9 cellular contexts compared by ENCODE assay signal in the genomic region with DNA sequence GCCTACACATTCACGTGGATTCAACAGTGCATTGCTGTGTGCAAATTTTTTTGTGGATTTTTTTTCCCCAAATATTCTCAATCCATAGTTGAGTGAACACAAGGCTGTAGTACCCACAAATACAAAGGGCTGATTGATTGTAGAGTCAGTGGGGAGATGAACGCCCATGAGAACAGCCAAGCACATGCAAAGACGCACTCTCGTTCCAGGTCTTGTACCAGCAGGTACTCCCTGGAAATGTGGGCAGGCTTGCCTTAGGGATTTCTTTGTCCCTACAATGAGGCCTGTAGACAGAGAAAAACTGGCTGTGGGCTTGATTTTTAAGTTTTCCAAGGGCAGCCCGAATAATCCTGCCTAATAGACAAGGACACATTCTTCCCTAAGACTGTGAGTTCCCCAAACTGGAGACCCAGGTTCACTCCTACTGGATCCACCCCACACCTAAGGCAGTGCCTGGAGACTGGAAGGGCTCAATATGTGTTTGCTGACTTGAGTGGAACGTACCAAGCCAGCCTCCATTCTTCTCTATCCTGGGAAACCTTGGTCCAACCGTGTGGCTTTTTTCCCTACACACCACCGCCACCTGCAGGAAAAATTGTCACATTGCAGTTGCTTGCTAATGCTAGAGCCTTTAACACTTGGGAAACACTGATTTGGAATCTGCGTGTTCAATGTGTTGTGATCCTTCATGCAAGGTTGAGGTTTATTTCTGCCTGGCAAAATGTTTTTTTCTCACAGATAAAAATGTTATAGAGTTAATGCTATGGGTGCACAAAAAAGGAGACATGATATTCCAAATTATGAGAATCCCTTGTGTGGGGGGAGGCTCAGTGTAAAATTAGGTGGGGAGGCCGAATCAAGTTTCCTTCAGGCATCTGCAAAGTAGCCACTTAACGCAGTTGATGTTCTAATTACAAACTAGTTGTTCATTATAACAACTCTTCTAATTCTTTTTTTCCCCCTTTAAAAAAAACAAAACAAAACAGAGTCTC. TPM values are rescaled to one million over a fixed set of nuclear protein-coding genes. Genes with fewer than 3 reads are reported as not detected.
DNase-seq lines count a peak whose midpoint lies in the region; ATAC-seq and TF ChIP-seq lines count a peak whose summit lies in the region.
"Had no signal": no experiment of that assay in that cellular context is flagged by ENCODE, and none has a peak within 500 bp of the region (broad histone marks: within the 10 kb centered on the region; RNA-seq: fewer than 3 reads in every experiment).

No MANE protein-coding gene starts in this region.

- H3K27ac ChIP-seq in coronary artery (no peak overlapping the region), liver (ENCODE audit: low read depth in 1 of 2, low read length in 2 of 2) (no peak overlapping the region), upper lobe of left lung (no peak overlapping the region)

- 48% methylated on average over 11 of the region's 11 CpGs for WGBS in liver
- WGBS in upper lobe of left lung, 2 donors, result 51 to 52% methylated on average over 11 of the region's 11 CpGs

- DNase-seq in AG09309 (ENCODE audit: low read depth) (no peak), LNCaP clone FGC (ENCODE audit: low read depth) (peak; percentile 30), OCI-M1 (lab: John Stamatoyannopoulos, UW) (peak; percentile 49), coronary artery (ENCODE audit: low spot score) (no peak), upper lobe of left lung (peak in 1 of 2 donors; percentile 49)

- TF ChIP-seq POLR2A in upper lobe of left lung (IDR thresholded peaks at IDR 0.05), result no peak

- peak; percentile 89 to 93 for TF ChIP-seq RAD21 in liver (IDR thresholded peaks at IDR 0.05)

- H3K4me1 ChIP-seq in liver (ENCODE audit: control insufficient read depth in 4 of 4, insufficient read depth in 4 of 4, low read length in 3 of 4) (no peaks in the 10 kb centered on the region), upper lobe of left lung (no peaks in the 10 kb centered on the region)

- H3K4me3 ChIP-seq in AG09309 (ENCODE audit: control insufficient read depth, low read depth, low read length), result no peak overlapping the region
- H3K4me3 ChIP-seq in LNCaP clone FGC (ENCODE audit: low read depth, low read length), result no peak overlapping the region
- H3K4me3 ChIP-seq in coronary artery, result no peak overlapping the region
- H3K4me3 ChIP-seq in liver (ENCODE audit: low read depth in 1 of 3, low read length in 3 of 3), result no peak overlapping the region
- H3K4me3 ChIP-seq in upper lobe of left lung, result no peak overlapping the region

- TF ChIP-seq CTCF in AG09309 (IDR thresholded peaks at IDR 0.05; ENCODE audit: control insufficient read depth, insufficient read depth, low read depth, low read length, missing control alignments) (peak; percentile 86), GM12874 (IDR thresholded peaks at IDR 0.05; ENCODE audit: insufficient read depth, low read depth, low read length) (peak; percentile 78), LNCaP clone FGC (IDR thresholded peaks at IDR 0.05; ENCODE audit: control insufficient read depth, extremely low read depth, insufficient read depth) (peak; percentile 96), coronary artery (IDR thresholded peaks at IDR 0.05) (peak; percentile 57), liver (IDR thresholded peaks at IDR 0.05; ENCODE audit: low read depth, low read length, missing input control) (peak; percentile 86), upper lobe of left lung (IDR thresholded peaks at IDR 0.05) (peak; percentile 64 to 92 (median 80))

- H3K9me3 ChIP-seq in liver (ENCODE audit: control insufficient read depth in 4 of 4, low read length in 3 of 4) (no peaks in the 10 kb centered on the region), upper lobe of left lung (no peaks in the 10 kb centered on the region)

- H3K36me3 ChIP-seq in liver (ENCODE audit: control insufficient read depth in 4 of 4, insufficient read depth in 3 of 4, low read depth in 1 of 4, low read length in 3 of 4) (no peaks in the 10 kb centered on the region), upper lobe of left lung (no peaks in the 10 kb centered on the region)

- TF ChIP-seq EP300 in upper lobe of left lung (IDR thresholded peaks at IDR 0.05), result no peak

- H3K9ac ChIP-seq in liver (ENCODE audit: low read depth in 1 of 2, low read length in 2 of 2), result no peak overlapping the region

- ATAC-seq in upper lobe of left lung (ENCODE audit: low FRiP score in 2 of 2), result peak in 1 of 2 donors; percentile 88
- no peak for ATAC-seq in GM19397 (IDR thresholded peaks at IDR 0.05; ENCODE audit: unreplicated experiment)

- peaks cover 0 to 10% (median 0%) of the 10 kb centered on the region in 4 donors for H3K27me3 ChIP-seq in liver (ENCODE audit: control insufficient read depth in 4 of 4, insufficient read depth in 4 of 4, low read length in 3 of 4)
- H3K27me3 ChIP-seq in upper lobe of left lung, result no peaks in the 10 kb centered on the region

TF ChIP-seq in liver, 16 proteins besides CTCF, POLR2A, EP300 and RAD21:
- TF ChIP-seq EGR1 (IDR thresholded peaks at IDR 0.05; ENCODE audit: low read depth in 2 of 2), result no peak
- TF ChIP-seq, protein P1, sequence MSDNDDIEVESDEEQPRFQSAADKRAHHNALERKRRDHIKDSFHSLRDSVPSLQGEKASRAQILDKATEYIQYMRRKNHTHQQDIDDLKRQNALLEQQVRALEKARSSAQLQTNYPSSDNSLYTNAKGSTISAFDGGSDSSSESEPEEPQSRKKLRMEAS (IDR thresholded peaks at IDR 0.05), result no peak
- TF ChIP-seq ZBTB33 (IDR thresholded peaks at IDR 0.05), result no peak
- TF ChIP-seq HNF4G (IDR thresholded peaks at IDR 0.05), result no peak
- no peak for TF ChIP-seq HNF4A (conservative IDR thresholded peaks at IDR 0.05)
- no peak for TF ChIP-seq TAF1 (conservative IDR thresholded peaks at IDR 0.05)
- TF ChIP-seq SP1 (IDR thresholded peaks at IDR 0.05), result no peak
- no peak for TF ChIP-seq NR2F2 (IDR thresholded peaks at IDR 0.05)
- no peak for TF ChIP-seq JUND (IDR thresholded peaks at IDR 0.05)
- TF ChIP-seq RXRA (IDR thresholded peaks at IDR 0.05), result no peak
- TF ChIP-seq, protein P2, sequence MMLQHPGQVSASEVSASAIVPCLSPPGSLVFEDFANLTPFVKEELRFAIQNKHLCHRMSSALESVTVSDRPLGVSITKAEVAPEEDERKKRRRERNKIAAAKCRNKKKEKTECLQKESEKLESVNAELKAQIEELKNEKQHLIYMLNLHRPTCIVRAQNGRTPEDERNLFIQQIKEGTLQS (IDR thresholded peaks at IDR 0.05), result no peak
- no peak for TF ChIP-seq REST (IDR thresholded peaks at IDR 0.05)
- TF ChIP-seq YY1 (IDR thresholded peaks at IDR 0.05), result no peak
- no peak for TF ChIP-seq FOXA1 (IDR thresholded peaks at IDR 0.05)
- no peak for TF ChIP-seq GABPA (IDR thresholded peaks at IDR 0.05 in 1 of 2, conservative IDR thresholded peaks at IDR 0.05 in 1 of 2)
- TF ChIP-seq FOXA2 (IDR thresholded peaks at IDR 0.05), result no peak

RNA-seq across cellular contexts. Expression of gene PPP1R17, which starts 49.3 kb away (rescaled TPM):
- total RNA-seq in liver (not detected), upper lobe of left lung (not detected)
- polyA plus RNA-seq in liver, result not detected
- total RNA-seq: skeletal muscle tissue had no signal

Comparison
In these comparisons a context has a peak if more than half of its experiments do, and no peak if none do; other contexts are left out.
1. DNase-seq: peak in LNCaP clone FGC (single experiment) and OCI-M1 (single experiment); none in AG09309 (single experiment) and coronary artery (single experiment).
2. Peak in every context shown above with its lines, with median percentiles within 50 percentile points of each other: CTCF ChIP-seq.